In the genomic region with DNA sequence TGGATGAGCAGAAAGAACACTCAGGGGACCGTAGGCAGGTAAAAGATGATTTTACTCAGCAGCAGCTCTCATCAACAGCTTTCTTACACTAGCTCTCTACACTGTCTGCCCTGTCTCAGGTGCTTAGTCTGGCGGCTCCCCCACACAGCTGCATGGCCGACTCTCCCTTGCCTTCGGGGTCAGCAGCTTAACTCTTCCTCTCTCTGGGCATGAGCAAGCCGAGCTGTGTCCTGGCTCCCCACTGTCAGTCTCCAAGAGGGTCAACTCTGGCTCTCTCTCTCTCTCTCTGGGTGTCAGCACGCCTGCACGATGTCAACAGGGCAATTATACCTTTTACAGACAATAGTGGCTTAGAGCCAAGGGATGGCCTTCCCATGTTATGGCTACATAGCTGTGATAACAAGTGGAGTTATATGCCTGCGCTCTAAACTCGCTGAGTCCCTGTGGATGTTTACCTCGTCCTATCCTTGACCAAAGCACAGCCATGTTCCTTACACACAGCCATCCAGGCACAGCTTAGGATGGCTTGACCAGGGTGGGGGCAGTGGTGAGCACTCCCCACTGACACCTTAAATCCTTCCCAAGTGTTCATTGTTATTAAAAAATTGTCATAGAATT, we compare ENCODE assay signal across 8 cellular contexts. TPM values are rescaled to one million over a fixed set of nuclear protein-coding genes. Genes with fewer than 3 reads are reported as not detected.
A peak's percentile ranks its signal among the peaks of the same experiment; 100 is the strongest.
DNase-seq lines count a peak whose midpoint lies in the region; ATAC-seq and TF ChIP-seq lines count a peak whose summit lies in the region.

No MANE protein-coding gene starts in this region.

- intact Hi-C loops in ovary (cut with DNase I) = no loop called here

- 37 to 59% (median 43%) methylated on average over 10 of the region's 10 CpGs for WGBS in ovary, 3 donors

- no peak for TF ChIP-seq POLR2A in ovary (IDR thresholded peaks at IDR 0.05)

- peak overlapping the region; percentile 16 to 21 for H3K27ac ChIP-seq in ovary

- H3K4me1 ChIP-seq in ovary (ENCODE audit: insufficient read depth) = no peaks in the 10 kb centered on the region

- H3K4me3 Mint-ChIP-seq in activated T-cell treated with anti-CD3 and anti-CD28 coated beads, Interleukin-2, amount 50 U/mL, for 4 hours = no peak overlapping the region

- peaks cover 28% of the 10 kb centered on the region for H3K4me1 Mint-ChIP-seq in activated T-cell treated with anti-CD3 and anti-CD28 coated beads, Interleukin-2, amount 50 U/mL, for 4 hours (ENCODE audit: low read depth)

- ATAC-seq in activated T-cell treated with anti-CD3 and anti-CD28 coated beads, Interleukin-2, amount 50 U/mL, for 4 hours = no peak

- no peak for DNase-seq in AG10803 (ENCODE audit: low read depth)
- peak; percentile 36 for DNase-seq in NCI-H2227 treated with DMSO at 0.1 percent for 48 hours (lab: John Stamatoyannopoulos, UW)
- DNase-seq in dermis blood vessel endothelial cell = peak; percentile 70
- peak in 1 of 5 donors; percentile 23 for DNase-seq in ovary
- no peak for DNase-seq in HUDEP-2 (lab: John Stamatoyannopoulos, UW; ENCODE audit: unreplicated experiment in 76 of 76)
- no peak for DNase-seq in SW 1271 (lab: John Stamatoyannopoulos, UW)
- no peak for DNase-seq in amniotic stem cell (lab: John Stamatoyannopoulos, UW)
- no peak for DNase-seq in activated T-cell treated with anti-CD3 and anti-CD28 coated beads, Interleukin-2, amount 50 U/mL, for 4 hours

- no peaks in the 10 kb centered on the region for H3K9me3 ChIP-seq in ovary

- H3K27me3 Mint-ChIP-seq in activated T-cell treated with anti-CD3 and anti-CD28 coated beads, Interleukin-2, amount 50 U/mL, for 4 hours (ENCODE audit: low read depth) = peaks cover 4% of the 10 kb centered on the region

- TF ChIP-seq CTCF in AG10803 (conservative IDR thresholded peaks at IDR 0.05; ENCODE audit: low read length) = no peak
- TF ChIP-seq CTCF in ovary (IDR thresholded peaks at IDR 0.05) = no peak

- H3K27me3 ChIP-seq in ovary = no peaks in the 10 kb centered on the region

- H3K4me3 ChIP-seq in AG10803 (ENCODE audit: low read length) (peak overlapping the region; percentile 44), ovary (no peak overlapping the region)

- H3K9me3 Mint-ChIP-seq in activated T-cell treated with anti-CD3 and anti-CD28 coated beads, Interleukin-2, amount 50 U/mL, for 4 hours = no peaks in the 10 kb centered on the region

- H3K36me3 ChIP-seq in ovary = no peaks in the 10 kb centered on the region

- no peak for TF ChIP-seq EP300 in ovary (IDR thresholded peaks at IDR 0.05)

- H3K36me3 Mint-ChIP-seq in activated T-cell treated with anti-CD3 and anti-CD28 coated beads, Interleukin-2, amount 50 U/mL, for 4 hours (ENCODE audit: insufficient read depth) = peaks cover 3% of the 10 kb centered on the region

RNA-seq across cellular contexts. Expression of a gene that starts 3.1 kb away (rescaled TPM):
- total RNA-seq in dermis blood vessel endothelial cell (58.4 and 77.9 TPM in 2 replicates), ovary (10 to 100 TPM; 12.8 to 23.6 (median 18.5) TPM)
- polyA plus RNA-seq in ovary = 10 to 100 TPM in 1 of 2 donors, 1 to 10 TPM in 1; 8.1 to 13.6 TPM
- 10 to 100 TPM; 22.3 to 27.3 (median 27.1) TPM for total RNA-seq in activated T-cell treated with anti-CD3 and anti-CD28 coated beads, Interleukin-2, amount 50 U/mL, for 4 hours

RNA-seq across cellular contexts. Expression of a gene that starts 20.1 kb away (rescaled TPM):
- total RNA-seq in dermis blood vessel endothelial cell (24.2 and 24.5 TPM in 2 replicates), ovary (10 to 100 TPM; 10.7 to 24.6 (median 18.8) TPM)
- 10 to 100 TPM; 20.1 to 23.9 TPM for polyA plus RNA-seq in ovary
- 10 to 100 TPM; 29.1 to 36.3 (median 32.5) TPM for total RNA-seq in activated T-cell treated with anti-CD3 and anti-CD28 coated beads, Interleukin-2, amount 50 U/mL, for 4 hours

Comparison
In these comparisons a context has a peak if more than half of its experiments do, and no peak if none do; other contexts are left out.
1. DNase-seq: peak in NCI-H2227 treated with DMSO at 0.1 percent for 48 hours (single experiment) and dermis blood vessel endothelial cell (single experiment); none in AG10803 (single experiment), HUDEP-2 (0 of 76), SW 1271 (0 of 2), amniotic stem cell (single experiment) and activated T-cell treated with anti-CD3 and anti-CD28 coated beads, Interleukin-2, amount 50 U/mL, for 4 hours (single experiment).